Comparison of ENCODE assay signal across 10 cellular contexts in the genomic region with DNA sequence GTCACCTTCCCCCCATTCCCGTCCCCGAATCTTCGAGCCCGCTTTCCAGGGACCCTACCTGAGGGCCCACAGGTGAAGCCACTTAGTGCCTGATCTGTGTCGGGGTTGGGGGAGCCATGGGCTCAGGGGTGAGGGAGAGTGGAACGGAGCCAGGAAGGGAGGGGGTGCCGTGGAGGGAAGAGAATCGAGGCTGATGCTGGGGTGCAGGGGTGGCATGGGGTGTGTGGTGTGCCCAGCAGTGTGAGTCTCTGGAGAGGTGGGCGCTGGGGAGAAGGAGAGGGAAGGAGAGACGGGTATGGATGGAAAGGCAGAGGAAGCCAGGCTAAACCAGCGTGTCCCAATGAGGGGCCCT. TPM values are rescaled to one million over a fixed set of nuclear protein-coding genes. Genes with fewer than 3 reads are reported as not detected.
DNase-seq lines count a peak whose midpoint lies in the region; ATAC-seq, FAIRE-seq and TF ChIP-seq lines count a peak whose summit lies in the region.
"Had no signal": no experiment of that assay in that cellular context is flagged by ENCODE, and none has a peak within 500 bp of the region (broad histone marks: within the 10 kb centered on the region; RNA-seq: fewer than 3 reads in every experiment).

No MANE protein-coding gene starts in this region.

- 65 to 68% methylated on average over 11 of the region's 11 CpGs for WGBS in pancreas, 2 donors

- POLR2A ChIA-PET in PC-3 (lab: Charles Lee; ENCODE audit: unreplicated experiment), result no interaction called here

- H3K79me2 ChIP-seq in PC-3 (ENCODE audit: low read length) (no peaks in the 10 kb centered on the region), fibroblast of lung (ENCODE audit: control insufficient read depth, insufficient read depth, low read length) (no peaks in the 10 kb centered on the region)

- H3K9me3 ChIP-seq in BLaER1 treated with 17β-estradiol and CSF1 and Interleukin-3, amounts not matched to agents 10 nM and 100 nM (replicated peaks in 1 of 11), result no peaks in the 10 kb centered on the region
- H3K9me3 ChIP-seq in PC-3 (ENCODE audit: low read length) (no peaks in the 10 kb centered on the region), fibroblast of lung (ENCODE audit: control insufficient read depth, insufficient read depth, low read depth, low read length) (no peaks in the 10 kb centered on the region), pancreas (no peaks in the 10 kb centered on the region)

- no peak overlapping the region for H3K4me3 Mint-ChIP-seq in glutamatergic neuron (ENCODE audit: unreplicated experiment)

- ATAC-seq in PC-3 (no peak), pancreas (no peak)

- peak overlapping the region; percentile 70 to 87 (median 82) for H3K9ac ChIP-seq in BLaER1 treated with 17β-estradiol and CSF1 and Interleukin-3, amounts not matched to agents 10 nM and 100 nM
- H3K9ac ChIP-seq in PC-3 (ENCODE audit: low read length), result no peak overlapping the region
- no peak overlapping the region for H3K9ac ChIP-seq in fibroblast of lung (ENCODE audit: insufficient read depth, low read length)

- H3K36me3 Mint-ChIP-seq in glutamatergic neuron (ENCODE audit: unreplicated experiment), result no peaks in the 10 kb centered on the region

- H3K27me3 ChIP-seq in BLaER1 treated with 17β-estradiol and CSF1 and Interleukin-3, amounts not matched to agents 10 nM and 100 nM, result no peaks in the 10 kb centered on the region
- no peaks in the 10 kb centered on the region for H3K27me3 ChIP-seq in PC-3 (ENCODE audit: low read length)
- H3K27me3 ChIP-seq in fibroblast of lung (ENCODE audit: control insufficient read depth, insufficient read depth, low read length), result no peaks in the 10 kb centered on the region
- no peaks in the 10 kb centered on the region for H3K27me3 ChIP-seq in pancreas

- FAIRE-seq in pancreas (lab: Jason Lieb, UNC), result no peak

- peak overlapping the region; percentile 85 to 99 (median 94) for H3K4me2 ChIP-seq in BLaER1 treated with 17β-estradiol and CSF1 and Interleukin-3, amounts not matched to agents 10 nM and 100 nM
- peak overlapping the region; percentile 69 for H3K4me2 ChIP-seq in PC-3 (ENCODE audit: low read length)
- H3K4me2 ChIP-seq in fibroblast of lung (ENCODE audit: extremely low read depth, insufficient read depth, low read length), result no peak overlapping the region

- H3K9me3 Mint-ChIP-seq in glutamatergic neuron (ENCODE audit: unreplicated experiment), result peaks cover 2% of the 10 kb centered on the region

- peaks cover 0 to 13% (median 0%) of the 10 kb centered on the region in 11 experiments; a peak in 3 of 22 replicates for H4K20me1 ChIP-seq in BLaER1 treated with 17β-estradiol and CSF1 and Interleukin-3, amounts not matched to agents 10 nM and 100 nM
- H4K20me1 ChIP-seq in PC-3 (ENCODE audit: low read length) (no peaks in the 10 kb centered on the region), fibroblast of lung (ENCODE audit: control insufficient read depth, extremely low read depth, insufficient read depth, low read length) (no peaks in the 10 kb centered on the region)

- DNase-seq in PC-3 (no peak), fibroblast of lung (ENCODE audit: low read depth in 2 of 2) (no peak), pancreas (peak in 2 of 6 donors; percentile 55 to 75), nucleus accumbens (lab: John Stamatoyannopoulos, UW) (no peak), glutamatergic neuron (no peak), NCI-H69 (lab: John Stamatoyannopoulos, UW) (no peak)
- no peak for DNase-seq in stimulated activated CD4-positive, alpha-beta T cell treated with anti-CD3 and anti-CD28 coated beads, Interleukin-12 subunit alpha, Interleukin-12 subunit beta, amount 100 ng/mL, for 4 hours
- DNase-seq: activated CD8-positive, alpha-beta memory T cell treated with anti-CD3 and anti-CD28 coated beads, Interleukin-2, amount 50 U/mL, for 4 hours; NCI-H2171 treated with DMSO at 0.1 percent for 48 hours had no signal

- H3K27me3 Mint-ChIP-seq in glutamatergic neuron (ENCODE audit: unreplicated experiment), result peaks cover 18% of the 10 kb centered on the region

- no peaks in the 10 kb centered on the region for H3F3A ChIP-seq in PC-3 (ENCODE audit: low read length, unreplicated experiment)

- peak overlapping the region; percentile 84 to 97 (median 90) for H3K27ac ChIP-seq in BLaER1 treated with 17β-estradiol and CSF1 and Interleukin-3, amounts not matched to agents 10 nM and 100 nM
- H3K27ac ChIP-seq in PC-3 (ENCODE audit: low read length) (no peak overlapping the region), fibroblast of lung (ENCODE audit: insufficient read depth, low read length) (no peak overlapping the region), pancreas (peak overlapping the region; percentile 57 to 91 (median 86))

- peak overlapping the region; percentile 42 to 72 (median 58) for H3K4me3 ChIP-seq in BLaER1 treated with 17β-estradiol and CSF1 and Interleukin-3, amounts not matched to agents 10 nM and 100 nM
- H3K4me3 ChIP-seq in PC-3 (ENCODE audit: low read length), result no peak overlapping the region
- no peak overlapping the region for H3K4me3 ChIP-seq in fibroblast of lung (replicated peaks in 1 of 4; ENCODE audit: control extremely low read depth in 1 of 4, insufficient read depth in 1 of 4, low read depth in 3 of 4, low read length in 4 of 4)
- peak overlapping the region in 1 of 4 donors; percentile 58 for H3K4me3 ChIP-seq in pancreas

- BruUV-seq in PC-3 (replicated peaks; lab: Mats Ljungman, UMichigan), result no TSS peak

- TF ChIP-seq CTCF in PC-3 (conservative IDR thresholded peaks at IDR 0.05; ENCODE audit: low read depth, low read length) (no peak), fibroblast of lung (conservative IDR thresholded peaks at IDR 0.05 in 1 of 2, IDR thresholded peaks at IDR 0.05 in 1 of 2; ENCODE audit: low read depth in 1 of 2, low read length in 2 of 2) (no peak), pancreas (IDR thresholded peaks at IDR 0.05) (no peak), glutamatergic neuron (IDR thresholded peaks at IDR 0.05; ENCODE audit: partially characterized antibody, unreplicated experiment) (no peak)

- H3K27ac Mint-ChIP-seq in glutamatergic neuron (ENCODE audit: unreplicated experiment), result no peak overlapping the region

- peaks cover 87 to 99% (median 97%) of the 10 kb centered on the region in 10 experiments for H3K4me1 ChIP-seq in BLaER1 treated with 17β-estradiol and CSF1 and Interleukin-3, amounts not matched to agents 10 nM and 100 nM
- peaks cover 9% of the 10 kb centered on the region; the same call in 1 of the 2 replicates for H3K4me1 ChIP-seq in PC-3 (ENCODE audit: insufficient read depth, low read length)
- H3K4me1 ChIP-seq in fibroblast of lung (ENCODE audit: control insufficient read depth, extremely low read depth, insufficient read depth, low read length), result peaks cover 6% of the 10 kb centered on the region
- H3K4me1 ChIP-seq in pancreas, result peaks cover 0 to 22% (median 8%) of the 10 kb centered on the region in 3 donors

- CTCF ChIA-PET in PC-3 (lab: Charles Lee), result no interaction called here

- H3K4me1 Mint-ChIP-seq in glutamatergic neuron (ENCODE audit: low read depth, unreplicated experiment), result no peaks in the 10 kb centered on the region

- H3K9me2 ChIP-seq in PC-3 (replicated peaks; ENCODE audit: low read length), result no peaks in the 10 kb centered on the region

- intact Hi-C loops in PC-3 (cut with micrococcal nuclease) (no loop called here), pancreas (cut with DNase I) (no loop called here)

- peak overlapping the region; percentile 61; the same call in 1 of the 2 replicates for H2AFZ ChIP-seq in PC-3 (ENCODE audit: low read length)
- H2AFZ ChIP-seq in fibroblast of lung (ENCODE audit: low read length), result peak overlapping the region; percentile 2

- H3K36me3 ChIP-seq in BLaER1 treated with 17β-estradiol and CSF1 and Interleukin-3, amounts not matched to agents 10 nM and 100 nM, result peaks cover 0 to 27% (median 0%) of the 10 kb centered on the region in 11 experiments; a peak in 6 of 22 replicates
- H3K36me3 ChIP-seq in PC-3 (ENCODE audit: low read depth, low read length) (no peaks in the 10 kb centered on the region), fibroblast of lung (ENCODE audit: control insufficient read depth, insufficient read depth, low read length) (no peaks in the 10 kb centered on the region), pancreas (no peaks in the 10 kb centered on the region)

RNA-seq across cellular contexts. Expression of a gene that starts 1.1 kb away (rescaled TPM):
- total RNA-seq in PC-3 (2014; rRNA removed) (0.18 TPM in 1 of 2 replicates, not detected in the other), fibroblast of lung (0.33 and 0.51 TPM in 2 replicates), pancreas (100 to 1,000 TPM in 4 of 6 donors, 10 to 100 TPM in 2; 93.0 to 146 (median 118) TPM), glutamatergic neuron (ENCODE audit: unreplicated experiment) (0.29 TPM)
- polyA plus RNA-seq in fibroblast of lung (not detected in 2 replicates), pancreas (100 to 1,000 TPM; 208 to 238 TPM)
- polyA plus RNA-seq in fibroblast of lung (2012), result 0.14 TPM in 1 of 2 replicates, not detected in the other
- 0.67 TPM in 1 of 2 replicates, not detected in the other for polyA minus RNA-seq in fibroblast of lung (ENCODE audit: low replicate concordance)

RNA-seq across cellular contexts. Expression of a gene that starts 10.2 kb away (rescaled TPM):
- total RNA-seq in PC-3 (2014; rRNA removed) (1.7 TPM in 2 replicates), fibroblast of lung (14.1 and 14.5 TPM in 2 replicates), pancreas (10 to 100 TPM in 1 of 6 donors, 1 to 10 TPM in 5; 2.9 to 11.0 (median 4.4) TPM), glutamatergic neuron (ENCODE audit: unreplicated experiment) (12.0 TPM)
- polyA plus RNA-seq in fibroblast of lung (11.0 and 17.5 TPM in 2 replicates), pancreas (10 to 100 TPM; 14.0 to 15.1 TPM)
- 12.6 and 21.7 TPM in 2 replicates for polyA plus RNA-seq in fibroblast of lung (2012)
- 12.3 and 35.1 TPM in 2 replicates for polyA minus RNA-seq in fibroblast of lung (ENCODE audit: low replicate concordance)

RNA-seq across cellular contexts. Expression of a gene that starts 40.3 kb away (rescaled TPM):
- total RNA-seq in PC-3 (2014; rRNA removed) (24.8 and 32.8 TPM in 2 replicates), fibroblast of lung (22.3 and 24.4 TPM in 2 replicates), pancreas (10 to 100 TPM; 47.3 to 97.2 (median 87.4) TPM), glutamatergic neuron (ENCODE audit: unreplicated experiment) (220 TPM)
- polyA plus RNA-seq in fibroblast of lung (21.4 and 29.0 TPM in 2 replicates), pancreas (100 to 1,000 TPM in 1 of 2 donors, 10 to 100 TPM in 1; 49.7 to 137 TPM)
- 30.2 and 36.7 TPM in 2 replicates for polyA plus RNA-seq in fibroblast of lung (2012)
- 52.9 and 58.0 TPM in 2 replicates for polyA minus RNA-seq in fibroblast of lung (ENCODE audit: low replicate concordance)

Comparison
In these comparisons a context has a peak if more than half of its experiments do, and no peak if none do; other contexts are left out.
1. H3K27ac ChIP-seq: peak in BLaER1 treated with 17β-estradiol and CSF1 and Interleukin-3, amounts not matched to agents 10 nM and 100 nM (11 of 11) and pancreas (4 of 4); none in PC-3 (single experiment) and fibroblast of lung (single experiment).
2. H3K4me3 ChIP-seq: peak in BLaER1 treated with 17β-estradiol and CSF1 and Interleukin-3, amounts not matched to agents 10 nM and 100 nM (10 of 10); none in PC-3 (single experiment) and fibroblast of lung (0 of 4).
3. H3K9ac ChIP-seq: peak in BLaER1 treated with 17β-estradiol and CSF1 and Interleukin-3, amounts not matched to agents 10 nM and 100 nM (11 of 11); none in PC-3 (single experiment) and fibroblast of lung (single experiment).
4. RNA of a gene that starts 1.1 kb away (total RNA-seq): 93.0 to 146 TPM in pancreas; 0.33 to 0.51 TPM in fibroblast of lung, 0.29 TPM in glutamatergic neuron (single experiment) and 0.18 TPM in PC-3; every median in the first group is over 10 times any median in the second.